27 cellular contexts compared by ENCODE assay signal in the genomic region with DNA sequence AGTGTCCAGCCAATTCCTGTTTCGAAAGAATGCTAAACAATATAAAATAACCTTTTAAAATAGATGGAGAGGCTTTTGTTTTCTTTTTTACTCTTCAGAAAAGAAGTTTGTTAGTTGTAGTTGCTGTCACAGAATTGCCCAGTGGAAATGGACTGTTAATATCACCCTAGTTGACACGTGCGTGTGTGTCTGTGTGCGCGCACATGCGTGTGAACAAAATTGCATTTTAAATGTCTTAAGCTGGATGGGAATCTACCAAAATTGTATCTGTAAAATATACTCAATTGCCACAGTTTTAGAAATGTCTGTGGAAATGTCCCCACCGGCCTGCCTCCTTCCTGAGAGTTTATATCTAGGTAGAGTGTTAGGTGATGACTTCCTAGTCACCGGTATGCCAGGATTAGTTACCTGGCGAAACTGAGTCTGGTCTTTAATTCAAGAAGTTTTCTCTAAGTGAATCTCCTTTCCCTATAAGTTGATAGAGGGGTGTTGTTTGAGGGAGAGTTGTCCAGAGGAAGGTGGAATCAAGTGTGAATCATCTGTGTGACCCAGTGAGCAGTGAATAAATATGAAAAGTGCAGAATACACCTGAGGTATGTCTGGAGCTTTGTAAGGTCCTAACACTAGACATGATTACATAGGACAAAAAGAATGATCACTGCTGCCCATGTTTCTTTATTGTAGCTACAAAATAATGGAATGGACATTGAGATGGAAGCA. TPM values are rescaled to one million over a fixed set of nuclear protein-coding genes. Genes with fewer than 3 reads are reported as not detected.
DNase-seq lines count a peak whose midpoint lies in the region; FAIRE-seq and TF ChIP-seq lines count a peak whose summit lies in the region.
"Had no signal": no experiment of that assay in that cellular context is flagged by ENCODE, and none has a peak within 500 bp of the region (broad histone marks: within the 10 kb centered on the region; RNA-seq: fewer than 3 reads in every experiment).

No MANE protein-coding gene starts in this region.

- H3K4me1 Mint-ChIP-seq in astrocyte (ENCODE audit: low read depth, unreplicated experiment) (peaks cover 4% of the 10 kb centered on the region), endodermal cell (peaks cover 19% of the 10 kb centered on the region), nephron (peaks cover 25% of the 10 kb centered on the region)
- peaks cover 6% of the 10 kb centered on the region for H3K4me1 Mint-ChIP-seq in activated naive CD4-positive, alpha-beta T cell treated with anti-CD3 and anti-CD28 coated beads for 36 hours (ENCODE audit: low read depth)

- WGBS in endodermal cell (ENCODE audit: insufficient coverage in 1 of 2, insufficient read length in 1 of 2), 2 experiments: 16 to 43% methylated on average over 7 to 8 of the region's 9 CpGs

- H4K20me1 ChIP-seq in astrocyte (ENCODE audit: insufficient read depth, low read length): no peaks in the 10 kb centered on the region

- H3K36me3 ChIP-seq in astrocyte (ENCODE audit: insufficient read depth, low read length) (no peaks in the 10 kb centered on the region), endodermal cell (ENCODE audit: control insufficient read depth, insufficient read depth, low read length) (no peaks in the 10 kb centered on the region), H7 (replicated peaks; ENCODE audit: control insufficient read depth, insufficient read depth, low read length) (no peaks in the 10 kb centered on the region)

- H3K4me2 ChIP-seq in astrocyte (ENCODE audit: low read length): peak overlapping the region; percentile 90
- H3K4me2 ChIP-seq: PC-9 had no signal

- H3K27ac ChIP-seq in astrocyte (ENCODE audit: low read depth, low read length) (no peak overlapping the region), endodermal cell (ENCODE audit: low read depth, low read length) (no peak overlapping the region)
- H3K27ac ChIP-seq: HL-60, PC-9 had no signal

- DNase-seq in astrocyte (ENCODE audit: low read depth): no peak
- DNase-seq in endodermal cell: peak; percentile 11
- peak; percentile 15 for DNase-seq in pons (ENCODE audit: low spot score)
- DNase-seq in activated CD4-positive, alpha-beta T cell treated with anti-CD3 and anti-CD28 coated beads for 4 hours: no peak
- no peak for DNase-seq in NCI-H1417 treated with DMSO at 0.1 percent for 48 hours (lab: John Stamatoyannopoulos, UW)
- no peak for DNase-seq in activated naive CD4-positive, alpha-beta T cell treated with anti-CD3 and anti-CD28 coated beads for 36 hours
- DNase-seq in H7: no peak
- DNase-seq: 8988T; Calu3; CD8-positive, alpha-beta T cell; DMS153; KG1; NCI-H1105; NCI-H2029 treated with DMSO at 0.1 percent for 48 hours; NCI-H226; NCI-H510A treated with DMSO at 0.1 percent for 48 hours; NCI-H748 treated with DMSO at 0.1 percent for 48 hours; PC-9; RPMI8226; SHP77 had no signal

- H3K9me3 Mint-ChIP-seq in astrocyte (ENCODE audit: unreplicated experiment) (peaks cover 21% of the 10 kb centered on the region), endodermal cell (no peaks in the 10 kb centered on the region), nephron (no peaks in the 10 kb centered on the region)
- no peaks in the 10 kb centered on the region for H3K9me3 Mint-ChIP-seq in activated naive CD4-positive, alpha-beta T cell treated with anti-CD3 and anti-CD28 coated beads for 36 hours
- H3K9me3 Mint-ChIP-seq: CD8-positive, alpha-beta T cell had no signal

- H2AFZ ChIP-seq in astrocyte (ENCODE audit: low read depth, low read length): no peak overlapping the region
- H2AFZ ChIP-seq: PC-9 had no signal

- no peak for FAIRE-seq in astrocyte (lab: Jason Lieb, UNC)
- FAIRE-seq: GM12892, HepG2 had no signal

- CTCF ChIA-PET in activated naive CD4-positive, alpha-beta T cell treated with anti-CD3 and anti-CD28 coated beads for 36 hours (lab: Charles Lee): interaction anchor here (1.4 kb wide), 1 partner anchor 18 kb away, joined by 4 read pairs; no protein-coding TSS in a partner anchor

- H3K27me3 ChIP-seq in astrocyte (ENCODE audit: insufficient read depth, low read length) (peaks cover 30% of the 10 kb centered on the region), endodermal cell (ENCODE audit: control insufficient read depth, insufficient read depth, low read length, poor library complexity, severe bottlenecking) (peaks cover 100% of the 10 kb centered on the region), H7 (ENCODE audit: control insufficient read depth, insufficient read depth, low read length) (peaks cover 100% of the 10 kb centered on the region)

- peaks cover 3% of the 10 kb centered on the region for H3K36me3 Mint-ChIP-seq in astrocyte (ENCODE audit: low read depth, unreplicated experiment)
- H3K36me3 Mint-ChIP-seq in endodermal cell (ENCODE audit: low read depth): no peaks in the 10 kb centered on the region
- H3K36me3 Mint-ChIP-seq in nephron (ENCODE audit: low read depth): peaks cover under 1% of the 10 kb centered on the region
- peaks cover 2% of the 10 kb centered on the region for H3K36me3 Mint-ChIP-seq in activated naive CD4-positive, alpha-beta T cell treated with anti-CD3 and anti-CD28 coated beads for 36 hours (ENCODE audit: low read depth)
- H3K36me3 Mint-ChIP-seq: CD8-positive, alpha-beta T cell had no signal

- H3K79me2 ChIP-seq in astrocyte (ENCODE audit: insufficient read depth, low read length): peaks cover 69% of the 10 kb centered on the region

- no peak overlapping the region for H3K27ac Mint-ChIP-seq in astrocyte (ENCODE audit: unreplicated experiment)
- no peak overlapping the region for H3K27ac Mint-ChIP-seq in endodermal cell
- peak overlapping the region; percentile 34 to 86 (median 80) for H3K27ac Mint-ChIP-seq in nephron
- no peak overlapping the region for H3K27ac Mint-ChIP-seq in activated naive CD4-positive, alpha-beta T cell treated with anti-CD3 and anti-CD28 coated beads for 36 hours
- H3K27ac Mint-ChIP-seq: CD8-positive, alpha-beta T cell; H9 had no signal

- no peaks in the 10 kb centered on the region for H3K9me3 ChIP-seq in astrocyte (ENCODE audit: insufficient read depth, low read depth, low read length)
- H3K9me3 ChIP-seq in endodermal cell (ENCODE audit: control insufficient read depth, low read length): no peaks in the 10 kb centered on the region

- intact Hi-C loops in activated naive CD4-positive, alpha-beta T cell treated with anti-CD3 and anti-CD28 coated beads for 36 hours (cut with micrococcal nuclease): loop anchor here (10.0 kb wide), 1 partner anchor 1890 kb away; no protein-coding TSS in a partner anchor

- no peak overlapping the region for H3K4me3 ChIP-seq in astrocyte (ENCODE audit: insufficient read depth, low read depth, low read length)
- no peak overlapping the region for H3K4me3 ChIP-seq in endodermal cell (ENCODE audit: low read length)
- no peak overlapping the region for H3K4me3 ChIP-seq in H7 (ENCODE audit: insufficient read depth, low read depth, low read length)
- H3K4me3 ChIP-seq: PC-9 had no signal

- peaks cover 17% of the 10 kb centered on the region for H3K4me1 ChIP-seq in astrocyte (ENCODE audit: insufficient read depth, low read length)
- H3K4me1 ChIP-seq in endodermal cell (ENCODE audit: control insufficient read depth, insufficient read depth, low read length): peaks cover 9% of the 10 kb centered on the region

- H3K9ac ChIP-seq in astrocyte (ENCODE audit: low read length) (no peak overlapping the region), endodermal cell (ENCODE audit: extremely low read depth, low read length, poor library complexity, severe bottlenecking) (no peak overlapping the region)

- H3K4me3 Mint-ChIP-seq in astrocyte (ENCODE audit: unreplicated experiment): no peak overlapping the region
- no peak overlapping the region for H3K4me3 Mint-ChIP-seq in endodermal cell
- peak overlapping the region; percentile 1 to 21 (median 9) for H3K4me3 Mint-ChIP-seq in nephron
- no peak overlapping the region for H3K4me3 Mint-ChIP-seq in activated naive CD4-positive, alpha-beta T cell treated with anti-CD3 and anti-CD28 coated beads for 36 hours
- H3K4me3 Mint-ChIP-seq: CD8-positive, alpha-beta T cell had no signal

- H3K27me3 Mint-ChIP-seq in astrocyte (ENCODE audit: low read depth, unreplicated experiment): peaks cover 89% of the 10 kb centered on the region
- peaks cover 98% of the 10 kb centered on the region for H3K27me3 Mint-ChIP-seq in endodermal cell (ENCODE audit: insufficient read depth)
- H3K27me3 Mint-ChIP-seq in nephron (ENCODE audit: low read depth): peaks cover 100% of the 10 kb centered on the region
- peaks cover 82% of the 10 kb centered on the region for H3K27me3 Mint-ChIP-seq in activated naive CD4-positive, alpha-beta T cell treated with anti-CD3 and anti-CD28 coated beads for 36 hours (ENCODE audit: low read depth)

- no peak for TF ChIP-seq CTCF in astrocyte (IDR thresholded peaks at IDR 0.05; ENCODE audit: insufficient read depth, low read depth, low read length)
- TF ChIP-seq CTCF in endodermal cell (conservative IDR thresholded peaks at IDR 0.05): no peak
- TF ChIP-seq CTCF in nephron (IDR thresholded peaks at IDR 0.05; ENCODE audit: unreplicated experiment in 3 of 3): no peak

RNA-seq across cellular contexts. Expression of a gene that starts 11.0 kb away (rescaled TPM):
- total RNA-seq in astrocyte (0.09 TPM in 1 of 2 replicates, not detected in the other), endodermal cell (not detected)
- polyA plus RNA-seq in endodermal cell (2013, experiment 1 of 2): 39.3 TPM
- 35.9 TPM for polyA plus RNA-seq in endodermal cell (2013, experiment 2 of 2)
- not detected for total RNA-seq in activated naive CD4-positive, alpha-beta T cell treated with anti-CD3 and anti-CD28 coated beads for 36 hours
- total RNA-seq in H7 (2014; rRNA removed; shearing (Covaris generic)): not detected in 2 replicates
- total RNA-seq: Calu3; CD8-positive, alpha-beta T cell; G401; H9; HepG2; HT-29; PC-9 had no signal
- polyA plus RNA-seq: HepG2 had no signal

Comparison
In these comparisons a context has a peak if more than half of its experiments do, and no peak if none do; other contexts are left out.
1. DNase-seq: peak in endodermal cell (single experiment) and pons (single experiment); none in astrocyte (single experiment), activated CD4-positive, alpha-beta T cell treated with anti-CD3 and anti-CD28 coated beads for 4 hours (0 of 2), NCI-H1417 treated with DMSO at 0.1 percent for 48 hours (single experiment), activated naive CD4-positive, alpha-beta T cell treated with anti-CD3 and anti-CD28 coated beads for 36 hours (single experiment) and H7 (single experiment).
2. H3K27ac Mint-ChIP-seq: peak in nephron (3 of 3); none in astrocyte (single experiment), endodermal cell (single experiment) and activated naive CD4-positive, alpha-beta T cell treated with anti-CD3 and anti-CD28 coated beads for 36 hours (single experiment).
3. H3K4me3 Mint-ChIP-seq: peak in nephron (3 of 3); none in astrocyte (single experiment), endodermal cell (single experiment) and activated naive CD4-positive, alpha-beta T cell treated with anti-CD3 and anti-CD28 coated beads for 36 hours (single experiment).